In genomic region chr5:40084614-40085013, GRCh38 we compare ENCODE assay signal across 8 cellular contexts.
"Had no signal": no experiment of that assay in that cellular context is flagged by ENCODE, and none has a peak within 500 bp of the region (broad histone marks: within the 10 kb centered on the region; RNA-seq: fewer than 3 reads in every experiment).

No MANE protein-coding gene starts in this region.

- ATAC-seq: K562 had no signal

- H3K27ac ChIP-seq: GM23248, HL-60 had no signal

- H2AFZ ChIP-seq: GM23248 had no signal

- H3K4me3 ChIP-seq: GM23248, K562 had no signal

- H3K9ac ChIP-seq: GM23248 had no signal

- FAIRE-seq: K562 had no signal

- DNase-seq: GM23248, GOT3, H9, HCEC 1CT, HFFc6, IMR-90 had no signal
